Comparison of ENCODE assay signal across 5 cellular contexts in genomic region chr17:70936724-70937123, GRCh38.
"Had no signal": no experiment of that assay in that cellular context is flagged by ENCODE, and none has a peak within 500 bp of the region (broad histone marks: within the 10 kb centered on the region; RNA-seq: fewer than 3 reads in every experiment).

No MANE protein-coding gene starts in this region.

- H3K4me3 ChIP-seq: K562 had no signal

- ATAC-seq: K562 had no signal

- H3K27ac ChIP-seq: HL-60 had no signal

- FAIRE-seq: HTR-8/SVneo, K562 had no signal

- DNase-seq: IMR-90, KBM-7 had no signal
